Comparison of ENCODE assay signal across 6 cellular contexts in genomic region chr1:16535898-16536297, GRCh38. TPM values are rescaled to one million over a fixed set of nuclear protein-coding genes. Genes with fewer than 3 reads are reported as not detected.
"Had no signal": no experiment of that assay in that cellular context is flagged by ENCODE, and none has a peak within 500 bp of the region (broad histone marks: within the 10 kb centered on the region; RNA-seq: fewer than 3 reads in every experiment).

No MANE protein-coding gene starts in this region.

RNA-seq across cellular contexts. Expression of gene RNU1-1, which starts 21.8 kb away (rescaled TPM):
- total RNA-seq: fibroblast of villous mesenchyme had no signal
- polyA plus RNA-seq: fibroblast of lung, lung, psoas muscle, spleen, urinary bladder had no signal
